18 cellular contexts compared by ENCODE assay signal in the genomic region with DNA sequence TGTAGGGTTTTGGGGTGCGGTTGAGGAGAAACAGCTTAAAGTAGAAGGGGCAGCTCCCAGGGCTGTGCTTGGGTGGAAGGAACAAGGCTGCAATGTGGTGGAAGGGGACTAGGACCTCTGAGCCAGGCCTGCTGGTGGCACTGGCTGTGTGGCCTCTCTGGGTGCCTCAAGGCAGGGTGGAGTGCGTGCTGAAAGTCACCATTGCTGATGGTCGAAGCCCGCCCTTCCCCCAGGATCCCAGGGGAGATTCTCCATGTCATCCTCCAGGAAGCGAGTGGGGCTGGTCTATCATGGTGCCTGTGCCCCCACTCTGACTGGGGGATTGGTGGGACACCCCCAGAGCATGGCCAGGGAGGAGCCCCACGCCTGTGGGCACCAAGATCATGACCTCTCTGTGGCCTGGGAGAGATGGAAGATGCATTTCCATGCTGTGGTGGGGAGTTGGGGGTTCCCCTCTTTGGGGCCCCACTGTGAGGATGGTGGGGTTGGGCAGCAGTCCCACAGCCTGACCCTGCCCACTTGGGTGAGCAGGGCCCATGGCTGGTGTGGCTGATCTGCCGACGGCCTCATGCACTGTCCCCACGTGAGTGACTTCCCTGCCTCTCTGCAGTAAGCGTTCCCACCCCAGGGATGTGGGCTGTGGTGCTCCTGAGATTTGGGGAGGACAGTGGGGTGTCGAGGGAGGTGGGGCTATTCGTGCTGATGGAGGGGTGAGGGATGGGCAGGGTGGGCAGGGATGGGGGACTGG. TPM values are rescaled to one million over a fixed set of nuclear protein-coding genes. Genes with fewer than 3 reads are reported as not detected.
A peak's percentile ranks its signal among the peaks of the same experiment; 100 is the strongest.
DNase-seq lines count a peak whose midpoint lies in the region; ATAC-seq and TF ChIP-seq lines count a peak whose summit lies in the region.
"Had no signal": no experiment of that assay in that cellular context is flagged by ENCODE, and none has a peak within 500 bp of the region (broad histone marks: within the 10 kb centered on the region; RNA-seq: fewer than 3 reads in every experiment).

No MANE protein-coding gene starts in this region.

- H3K36me3 ChIP-seq in Peyer's patch: no peaks in the 10 kb centered on the region
- peaks cover 0 to 4% of the 10 kb centered on the region in 2 donors for H3K36me3 ChIP-seq in duodenal mucosa (ENCODE audit: control insufficient read depth in 1 of 2, insufficient read depth in 2 of 2, low read length in 2 of 2)
- H3K36me3 ChIP-seq in mucosa of descending colon (ENCODE audit: low read depth): no peaks in the 10 kb centered on the region
- H3K36me3 ChIP-seq in skeletal muscle tissue (ENCODE audit: control insufficient read depth in 3 of 3, insufficient read depth in 3 of 3, low read length in 3 of 3): no peaks in the 10 kb centered on the region

- H3K9ac ChIP-seq in duodenal mucosa (ENCODE audit: low read depth in 1 of 2, low read length in 2 of 2): peak overlapping the region; percentile 44 to 61
- peak overlapping the region in 1 of 3 donors; percentile 33 for H3K9ac ChIP-seq in skeletal muscle tissue (ENCODE audit: low read depth in 1 of 3, low read length in 3 of 3)
- H3K9ac ChIP-seq: GM23248 had no signal

- TF ChIP-seq CTCF in Peyer's patch (IDR thresholded peaks at IDR 0.05) (no peak), mucosa of descending colon (IDR thresholded peaks at IDR 0.05) (no peak)

- intact Hi-C loops in mucosa of descending colon (cut with DNase I, micrococcal nuclease): no loop called here

- H3K4me3 ChIP-seq in Peyer's patch (peak overlapping the region in 1 of 4 donors; percentile 14), duodenal mucosa (ENCODE audit: low read depth in 1 of 2, low read length in 2 of 2) (peak overlapping the region in 1 of 2 donors; percentile 17), mucosa of descending colon (no peak overlapping the region), skeletal muscle tissue (ENCODE audit: low read length in 3 of 3) (no peak overlapping the region)
- H3K4me3 ChIP-seq: GM23248 had no signal

- no peaks in the 10 kb centered on the region for H3K27me3 ChIP-seq in Peyer's patch
- H3K27me3 ChIP-seq in duodenal mucosa (ENCODE audit: control insufficient read depth in 1 of 2, insufficient read depth in 2 of 2, low read length in 2 of 2): no peaks in the 10 kb centered on the region
- H3K27me3 ChIP-seq in skeletal muscle tissue (ENCODE audit: control insufficient read depth in 3 of 3, insufficient read depth in 3 of 3, low read length in 3 of 3): no peaks in the 10 kb centered on the region

- ATAC-seq in mucosa of descending colon (no peak), HG02973 (IDR thresholded peaks at IDR 0.05; ENCODE audit: unreplicated experiment) (no peak)

- peak in 1 of 3 donors; percentile 49 for DNase-seq in Peyer's patch
- peak in 2 of 3 donors; percentile 45 for DNase-seq in mucosa of descending colon
- no peak for DNase-seq in NCI-H226
- DNase-seq in NCI-H187 treated with DMSO at 0.1 percent for 48 hours (lab: John Stamatoyannopoulos, UW): no peak
- DNase-seq: ACHN; CD4-positive, alpha-beta memory T cell; GM23248; Karpas-422; MM.1S; NCI-H1105 treated with DMSO at 0.1 percent for 48 hours; NCI-H1930; NCI-H2171 treated with DMSO at 0.1 percent for 48 hours; NCI-H510A; NCI-H82; SHP77 had no signal

- H3K27ac ChIP-seq in Peyer's patch (peak overlapping the region in 3 of 4 donors; percentile 80 to 99 (median 94)), duodenal mucosa (ENCODE audit: low read depth, low read length) (peak overlapping the region; percentile 85), skeletal muscle tissue (ENCODE audit: low read depth, low read length) (peak overlapping the region; percentile 32)
- H3K27ac ChIP-seq: GM23248 had no signal

- H3K4me1 ChIP-seq in Peyer's patch (peaks cover 0 to 53% (median 8%) of the 10 kb centered on the region in 4 donors), duodenal mucosa (ENCODE audit: control insufficient read depth in 1 of 2, insufficient read depth in 2 of 2, low read length in 2 of 2) (peaks cover 62 to 64% of the 10 kb centered on the region in 2 donors), mucosa of descending colon (ENCODE audit: low read depth) (peaks cover 33% of the 10 kb centered on the region), skeletal muscle tissue (ENCODE audit: control insufficient read depth in 3 of 3, insufficient read depth in 3 of 3, low read length in 3 of 3) (peaks cover 46 to 62% (median 61%) of the 10 kb centered on the region in 3 donors)

- H3K9me3 ChIP-seq in Peyer's patch (no peaks in the 10 kb centered on the region), duodenal mucosa (ENCODE audit: control insufficient read depth in 1 of 2, low read length in 2 of 2) (no peaks in the 10 kb centered on the region), mucosa of descending colon (no peaks in the 10 kb centered on the region), skeletal muscle tissue (ENCODE audit: control insufficient read depth in 3 of 3, low read length in 3 of 3) (no peaks in the 10 kb centered on the region)

- no peak for TF ChIP-seq POLR2A in Peyer's patch (IDR thresholded peaks at IDR 0.05)

RNA-seq across cellular contexts. Expression of a gene that starts 25.8 kb away (rescaled TPM):
- 100 to 1,000 TPM; 155 to 577 (median 259) TPM for total RNA-seq in Peyer's patch
- total RNA-seq in mucosa of descending colon: 100 to 1,000 TPM; 175 to 276 (median 201) TPM
- total RNA-seq in skeletal muscle tissue: 4.7 TPM
- total RNA-seq: GM23248 had no signal

Comparison
In these comparisons a context has a peak if more than half of its experiments do, and no peak if none do; other contexts are left out.
1. DNase-seq: peak in mucosa of descending colon (2 of 3); none in NCI-H226 (single experiment) and NCI-H187 treated with DMSO at 0.1 percent for 48 hours (single experiment).
2. H3K27ac ChIP-seq: peak in every context shown above with its lines; median percentile 94 in Peyer's patch; 85 in duodenal mucosa; 32 in skeletal muscle tissue.
3. RNA of a gene that starts 25.8 kb away (total RNA-seq): 155 to 577 TPM in Peyer's patch and 175 to 276 TPM in mucosa of descending colon; 4.7 TPM in skeletal muscle tissue (single experiment); every median in the first group is over 10 times any median in the second.